In the genomic region with DNA sequence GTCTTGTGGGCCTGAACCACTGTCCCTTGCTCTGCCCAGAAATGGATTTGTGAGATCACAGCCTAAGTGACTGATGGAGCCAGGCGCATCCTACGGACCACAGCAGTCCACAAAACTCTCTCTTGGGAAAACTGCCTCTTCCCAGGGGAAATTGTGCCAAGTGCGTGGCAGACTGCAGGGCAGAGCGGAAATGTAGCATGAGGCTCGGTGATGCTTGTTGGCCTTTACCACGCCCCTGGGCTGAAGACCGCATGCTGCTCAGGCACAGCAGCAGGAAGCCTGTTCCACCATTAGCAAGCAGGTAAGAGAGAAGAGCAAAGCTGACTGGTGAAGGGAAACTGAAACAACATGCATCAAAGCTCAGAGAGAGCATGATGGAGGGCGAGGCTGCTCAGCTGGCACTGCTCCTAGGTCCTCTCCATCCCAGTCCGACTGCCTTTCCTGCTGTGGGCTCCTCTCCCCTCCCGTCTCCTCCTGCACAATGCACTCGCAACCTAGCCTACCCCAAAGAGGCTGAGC, we compare ENCODE assay signal across 2 cellular contexts.
TF ChIP-seq lines count a peak whose summit lies in the region.

No MANE protein-coding gene starts in this region.

TF ChIP-seq in GM12891, 5 proteins besides CTCF, POLR2A, EP300 and RAD21:
- TF ChIP-seq PAX5 (IDR thresholded peaks at IDR 0.05; ENCODE audit: insufficient read depth, low read length, severe bottlenecking) (no peak), POU2F2 (IDR thresholded peaks at IDR 0.05; ENCODE audit: low read depth, low read length) (no peak), POLR2AphosphoS5 (IDR thresholded peaks at IDR 0.05; ENCODE audit: low read depth, low read length) (no peak), TAF1 (IDR thresholded peaks at IDR 0.05; ENCODE audit: low read depth, low read length) (no peak), SPI1 (IDR thresholded peaks at IDR 0.05; ENCODE audit: low read depth, low read length) (no peak)

TF ChIP-seq in GM12878, 131 proteins besides CTCF, POLR2A, EP300 and RAD21:
- TF ChIP-seq DPF2 (IDR thresholded peaks at IDR 0.05), result no peak
